ENCODE assay signal across 13 cellular contexts in the genomic region with DNA sequence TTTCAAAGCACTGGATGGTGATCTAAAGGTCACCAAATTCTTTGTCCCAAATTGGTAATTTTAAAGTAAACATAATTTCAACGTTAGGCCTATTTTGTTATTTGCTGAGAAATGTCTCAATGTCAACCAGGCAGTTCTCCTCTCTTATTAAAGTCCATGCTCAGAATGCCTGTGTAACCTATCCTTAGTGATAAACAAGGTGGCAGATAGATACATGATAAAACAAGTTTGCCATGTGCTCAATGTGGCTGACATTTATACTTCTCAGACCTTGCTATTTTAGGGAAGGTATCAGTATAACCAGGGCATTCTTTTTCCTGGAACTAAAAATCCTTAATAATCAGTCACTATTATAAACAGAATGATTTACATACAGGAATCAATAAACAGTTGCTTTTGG. TPM values are rescaled to one million over a fixed set of nuclear protein-coding genes. Genes with fewer than 3 reads are reported as not detected.
DNase-seq lines count a peak whose midpoint lies in the region; ATAC-seq and TF ChIP-seq lines count a peak whose summit lies in the region.
"Had no signal": no experiment of that assay in that cellular context is flagged by ENCODE, and none has a peak within 500 bp of the region (broad histone marks: within the 10 kb centered on the region; RNA-seq: fewer than 3 reads in every experiment).

No MANE protein-coding gene starts in this region.

- CTCF ChIA-PET in IMR-90 (lab: Yijun Ruan, JAX) = interaction anchor here (1.2 kb wide), 1 partner anchor 75 kb away, joined by 4 read pairs; no protein-coding TSS in a partner anchor

- no peak overlapping the region for H3K9ac ChIP-seq in IMR-90 (ENCODE audit: low read depth, low read length)

- no peaks in the 10 kb centered on the region for H3K27me3 ChIP-seq in IMR-90 (ENCODE audit: control insufficient read depth, insufficient read depth, low read length)
- H3K27me3 ChIP-seq in ascending aorta = no peaks in the 10 kb centered on the region
- H3K27me3 ChIP-seq in neutrophil = no peaks in the 10 kb centered on the region
- H3K27me3 ChIP-seq: upper lobe of left lung had no signal

- H2BK20ac ChIP-seq in IMR-90 (ENCODE audit: low read depth, low read length) = no peak overlapping the region

- no peak overlapping the region for H2AK5ac ChIP-seq in IMR-90 (ENCODE audit: low read depth, low read length)

- peaks cover 70% of the 10 kb centered on the region for H3K4me1 Mint-ChIP-seq in T-helper 2 cell treated with Interferon-gamma antibody and Interleukin-4, amounts not matched to agents 5 μg/mL and 100 μg/mL, for 36 hours (ENCODE audit: low read depth)

- ATAC-seq in IMR-90 (ENCODE audit: low read depth) (no peak), GM19463 (IDR thresholded peaks at IDR 0.05; ENCODE audit: unreplicated experiment) (no peak)
- ATAC-seq in activated CD4-positive, CD25-positive, alpha-beta regulatory T cell treated with anti-CD3 and anti-CD28 coated beads, Interleukin-2, amount 50 U/mL, for 24 hours = no peak
- ATAC-seq: WTC11 had no signal

- no TSS peak for BruUV-seq in IMR-90 (replicated peaks; lab: Mats Ljungman, UMichigan)

- H3K9me3 ChIP-seq in IMR-90 (ENCODE audit: control insufficient read depth, insufficient read depth, low read length) = no peaks in the 10 kb centered on the region
- no peaks in the 10 kb centered on the region for H3K9me3 ChIP-seq in ascending aorta
- no peaks in the 10 kb centered on the region for H3K9me3 ChIP-seq in neutrophil
- H3K9me3 ChIP-seq: upper lobe of left lung had no signal

- no peak overlapping the region; the same call in 1 of the 2 replicates for H3K18ac ChIP-seq in IMR-90 (ENCODE audit: low read depth, low read length)

- dilution Hi-C loops in IMR-90 (cut with HindIII; ENCODE audit: low sequenced_read_pairs, unreplicated experiment) = no loop called here

- no CpG with 5 or more reads among the region's 1 CpG for WGBS in IMR-90 (ENCODE audit: extremely low coverage in 2 of 2, insufficient read length in 1 of 2), 2 experiments

- H3K56ac ChIP-seq in IMR-90 (ENCODE audit: extremely low read depth, insufficient read depth, low read length) = no peak overlapping the region

- peak overlapping the region; percentile 55 for H2BK5ac ChIP-seq in IMR-90 (ENCODE audit: low read depth, low read length, poor library complexity, severe bottlenecking)

- peak overlapping the region; percentile 10; the same call in 1 of the 2 replicates for H3K4me2 ChIP-seq in IMR-90 (ENCODE audit: low read depth, low read length)

- no peak overlapping the region for H4K8ac ChIP-seq in IMR-90 (ENCODE audit: low read depth in 2 of 2, low read length in 2 of 2)

- H4K20me1 ChIP-seq in IMR-90 (ENCODE audit: insufficient read depth, low read length) = peaks cover 48% of the 10 kb centered on the region

- in situ Hi-C loops in IMR-90 (cut with MboI; ENCODE audit: low sequenced_read_pairs) = no loop called here

- no peak overlapping the region for H4K91ac ChIP-seq in IMR-90 (ENCODE audit: insufficient read depth, low read depth, low read length)

- no peak for DNase-seq in T-helper 2 cell treated with Interferon-gamma antibody and Interleukin-4, amounts not matched to agents 5 μg/mL and 100 μg/mL, for 36 hours (ENCODE audit: low spot score)
- DNase-seq in T-helper 2 cell = no peak
- no peak for DNase-seq in IMR-90
- no peak for DNase-seq in ascending aorta (ENCODE audit: low spot score in 2 of 2)
- DNase-seq in cerebellum (ENCODE audit: low spot score) = no peak
- DNase-seq: cortex of kidney, NCI-H1105, upper lobe of left lung had no signal

- no peak overlapping the region; the same call in 1 of the 2 replicates for H3K4ac ChIP-seq in IMR-90 (ENCODE audit: low read depth, low read length)

- H3K27ac Mint-ChIP-seq in T-helper 2 cell treated with Interferon-gamma antibody and Interleukin-4, amounts not matched to agents 5 μg/mL and 100 μg/mL, for 36 hours = no peak overlapping the region

- peak overlapping the region; percentile 57 for H3K4me3 Mint-ChIP-seq in T-helper 2 cell treated with Interferon-gamma antibody and Interleukin-4, amounts not matched to agents 5 μg/mL and 100 μg/mL, for 36 hours
- H3K4me3 Mint-ChIP-seq: WTC11 had no signal

- H3K27me3 Mint-ChIP-seq in T-helper 2 cell treated with Interferon-gamma antibody and Interleukin-4, amounts not matched to agents 5 μg/mL and 100 μg/mL, for 36 hours (ENCODE audit: low read depth) = no peaks in the 10 kb centered on the region

- no peak for TF ChIP-seq POLR2A in IMR-90 (IDR thresholded peaks at IDR 0.05; ENCODE audit: low read depth, low read length)

- no peak overlapping the region for H4K5ac ChIP-seq in IMR-90 (ENCODE audit: low read depth, low read length)

- H3K36me3 ChIP-seq in IMR-90 (ENCODE audit: control insufficient read depth, insufficient read depth, low read length) = no peaks in the 10 kb centered on the region
- no peaks in the 10 kb centered on the region for H3K36me3 ChIP-seq in ascending aorta
- no peaks in the 10 kb centered on the region for H3K36me3 ChIP-seq in neutrophil
- H3K36me3 ChIP-seq: upper lobe of left lung had no signal

- peaks cover 0 to 28% of the 10 kb centered on the region in 2 experiments; a peak in 2 of 4 replicates for H3K79me1 ChIP-seq in IMR-90 (ENCODE audit: low read depth in 1 of 2, low read length in 2 of 2)

- H2BK120ac ChIP-seq in IMR-90 (ENCODE audit: low read depth, low read length) = no peak overlapping the region

- H3K23ac ChIP-seq in IMR-90 (ENCODE audit: low read depth, low read length) = peak overlapping the region; percentile 68; the same call in 1 of the 2 replicates

- H2AFZ ChIP-seq in IMR-90 (replicated peaks; ENCODE audit: low read length, poor library complexity) = no peak overlapping the region

- H3K4me3 ChIP-seq in IMR-90 (ENCODE audit: insufficient read depth, low read depth, low read length) (no peak overlapping the region), ascending aorta (peak overlapping the region in 1 of 2 donors; percentile 76), neutrophil (ENCODE audit: low read depth in 1 of 2, low read length in 1 of 2) (no peak overlapping the region)
- H3K4me3 ChIP-seq: skin epidermis, upper lobe of left lung had no signal

- H3K9me1 ChIP-seq in IMR-90 (ENCODE audit: insufficient read depth, low read length) = peaks cover 8% of the 10 kb centered on the region

- H3K4me1 ChIP-seq in IMR-90 (ENCODE audit: control insufficient read depth, insufficient read depth, low read length) = peaks cover 12% of the 10 kb centered on the region
- H3K4me1 ChIP-seq in ascending aorta = peaks cover 8 to 51% of the 10 kb centered on the region in 2 donors
- H3K4me1 ChIP-seq in neutrophil (ENCODE audit: control insufficient read depth in 1 of 2, insufficient read depth in 1 of 2, low read depth in 1 of 2, low read length in 1 of 2) = peaks cover 59 to 96% of the 10 kb centered on the region in 2 experiments

- H3K9me3 Mint-ChIP-seq in T-helper 2 cell treated with Interferon-gamma antibody and Interleukin-4, amounts not matched to agents 5 μg/mL and 100 μg/mL, for 36 hours = no peaks in the 10 kb centered on the region
- H3K9me3 Mint-ChIP-seq: WTC11 had no signal

- no peak for TF ChIP-seq CTCF in IMR-90 (conservative IDR thresholded peaks at IDR 0.05; ENCODE audit: low read depth, low read length)
- TF ChIP-seq CTCF in ascending aorta (IDR thresholded peaks at IDR 0.05) = no peak
- TF ChIP-seq CTCF in neutrophil (IDR thresholded peaks at IDR 0.05) = no peak

- H3K14ac ChIP-seq in IMR-90 (replicated peaks; ENCODE audit: low read depth, low read length) = peak overlapping the region; percentile 78

- POLR2A ChIA-PET in IMR-90 (lab: Charles Lee; ENCODE audit: unreplicated experiment) = no interaction called here

- TF ChIP-seq RAD21 in IMR-90 (IDR thresholded peaks at IDR 0.05; ENCODE audit: low read length) = no peak

- intact Hi-C loops in IMR-90 (cut with micrococcal nuclease) (loop anchor here (10.0 kb wide), 1 partner anchor 298 kb away; no protein-coding TSS in a partner anchor), ascending aorta (cut with DNase I) (loop anchor here (5.0 kb wide), 1 partner anchor 125 kb away; no protein-coding TSS in a partner anchor)

- no peak overlapping the region for H2AK9ac ChIP-seq in IMR-90 (replicated peaks; ENCODE audit: low read depth, low read length, poor library complexity)

- H3K36me3 Mint-ChIP-seq in T-helper 2 cell treated with Interferon-gamma antibody and Interleukin-4, amounts not matched to agents 5 μg/mL and 100 μg/mL, for 36 hours (ENCODE audit: low read depth) = peaks cover 31% of the 10 kb centered on the region
- H3K36me3 Mint-ChIP-seq: WTC11 had no signal

- no peak overlapping the region for H2BK15ac ChIP-seq in IMR-90 (ENCODE audit: low read depth, low read length)

- no peak overlapping the region for H3K27ac ChIP-seq in IMR-90 (ENCODE audit: insufficient read depth, low read length)
- H3K27ac ChIP-seq in ascending aorta = peak overlapping the region; percentile 94 to 99
- H3K27ac ChIP-seq in neutrophil = peak overlapping the region; percentile 35

TF ChIP-seq in IMR-90, 13 proteins besides CTCF, POLR2A, EP300 and RAD21 (continues in another document):
- TF ChIP-seq MXI1 (IDR thresholded peaks at IDR 0.05; ENCODE audit: borderline replicate concordance, low read depth, low read length) (no peak), RFX5 (IDR thresholded peaks at IDR 0.05; ENCODE audit: low read depth, low read length) (no peak), FOS (IDR thresholded peaks at IDR 0.05; ENCODE audit: low read depth, low read length) (no peak), MAZ (IDR thresholded peaks at IDR 0.05; ENCODE audit: borderline replicate concordance, low read depth, low read length) (no peak), RCOR1 (IDR thresholded peaks at IDR 0.05; ENCODE audit: insufficient replicate concordance, low read length) (no peak), ELK1 (IDR thresholded peaks at IDR 0.05; ENCODE audit: borderline replicate concordance, low read depth, low read length) (no peak), CEBPB (IDR thresholded peaks at IDR 0.05; ENCODE audit: low read depth, low read length) (no peak), NFE2L2 (IDR thresholded peaks at IDR 0.05; ENCODE audit: low read depth, low read length) (no peak), CHD1 (IDR thresholded peaks at IDR 0.05; ENCODE audit: low read depth, low read length) (no peak)

RNA-seq across cellular contexts. Expression of gene MBNL1, which starts 8.5 kb away (rescaled TPM):
- total RNA-seq in IMR-90 (2012; rRNA removed) (515 and 664 TPM in 2 replicates), ascending aorta (350 TPM), cerebellum (69.0 TPM)
- polyA plus RNA-seq in IMR-90 (2012; rRNA removed) = 127 and 129 TPM in 2 replicates
- polyA plus RNA-seq in IMR-90 (2012; cell fraction: cytosol; rRNA removed) = 41.6 and 47.4 TPM in 2 replicates
- polyA plus RNA-seq in IMR-90 (2012; cell fraction: nucleus; rRNA removed; ENCODE audit: low replicate concordance) = 48.0 and 82.1 TPM in 2 replicates
